35 cellular contexts compared by ENCODE assay signal in the genomic region with DNA sequence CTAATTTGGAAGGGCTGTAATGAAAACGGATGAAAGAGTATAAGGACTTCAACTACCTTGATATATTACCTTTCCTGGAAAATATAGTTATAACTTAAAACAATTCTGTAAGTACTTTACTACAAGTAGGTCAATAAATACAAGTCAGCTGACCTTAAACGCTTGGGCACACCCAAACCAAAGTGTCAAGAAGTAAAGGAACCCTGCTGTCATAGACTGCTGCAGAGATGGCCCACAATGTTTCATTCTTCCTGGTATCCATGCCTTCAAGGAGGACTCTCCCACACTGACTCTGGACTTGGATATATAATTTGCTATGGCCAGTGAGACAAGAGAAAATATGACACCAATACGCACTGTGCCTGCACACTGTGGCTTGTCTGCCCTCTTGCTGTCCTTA.
"Had no signal": no experiment of that assay in that cellular context is flagged by ENCODE, and none has a peak within 500 bp of the region (broad histone marks: within the 10 kb centered on the region; RNA-seq: fewer than 3 reads in every experiment).

No MANE protein-coding gene starts in this region.

- H3K4me3 Mint-ChIP-seq: activated CD4-positive, alpha-beta memory T cell treated with anti-CD3 and anti-CD28 coated beads, Interleukin-2, amount 10 ng/mL, durations not matched to agents 7 days and 5 days; activated CD4-positive, alpha-beta T cell treated with anti-CD3 and anti-CD28 coated beads for 36 hours; activated CD4-positive, alpha-beta T cell treated with anti-CD3 and anti-CD28 coated beads, Interleukin-2, amount 10 ng/mL, durations not matched to agents 7 days and 5 days; activated CD8-positive, alpha-beta memory T cell treated with anti-CD3 and anti-CD28 coated beads, Interleukin-2, amount 10 ng/mL, durations not matched to agents 7 days and 5 days; activated CD8-positive, alpha-beta T cell treated with anti-CD3 and anti-CD28 coated beads, Interleukin-2, amount 10 ng/mL, durations not matched to agents 7 days and 5 days; activated naive CD4-positive, alpha-beta T cell treated with anti-CD3 and anti-CD28 coated beads for 36 hours; activated naive CD8-positive, alpha-beta T cell treated with anti-CD3 and anti-CD28 coated beads for 36 hours; activated T-cell treated with anti-CD3 and anti-CD28 coated beads, Interleukin-2, amount 50 U/mL, for 24 hours; activated T-helper 17 cell treated with anti-CD3 and anti-CD28 coated beads, Interleukin-2, amount 50 U/mL, for 72 hours; T-helper 1 cell treated with Interleukin-12 subunit alpha and Interleukin-12 subunit beta and Interleukin-4 antibody, amounts not matched to agents 30 μg/mL and 1 μg/mL, for 36 hours; T-helper 2 cell treated with Interferon-gamma antibody and Interleukin-4, amounts not matched to agents 5 μg/mL and 100 μg/mL, for 36 hours; WTC11 had no signal

- H3K36me3 Mint-ChIP-seq: activated CD8-positive, alpha-beta memory T cell treated with anti-CD3 and anti-CD28 coated beads, Interleukin-2, amount 10 ng/mL, durations not matched to agents 7 days and 5 days; activated naive CD4-positive, alpha-beta T cell treated with anti-CD3 and anti-CD28 coated beads, Interleukin-2, amount 50 U/mL, for 72 hours; activated naive CD8-positive, alpha-beta T cell treated with anti-CD3 and anti-CD28 coated beads for 36 hours; WTC11 had no signal

- DNase-seq: activated CD4-positive, alpha-beta memory T cell treated with anti-CD3 and anti-CD28 coated beads, Interleukin-2, amount 10 ng/mL, durations not matched to agents 7 days and 5 days; activated CD4-positive, alpha-beta T cell treated with anti-CD3 and anti-CD28 coated beads for 1 hour; activated CD4-positive, alpha-beta T cell treated with anti-CD3 and anti-CD28 coated beads for 36 hours; activated CD4-positive, alpha-beta T cell treated with anti-CD3 and anti-CD28 coated beads for 48 hours; activated CD4-positive, alpha-beta T cell treated with anti-CD3 and anti-CD28 coated beads, Interleukin-2, amount 10 ng/mL, durations not matched to agents 7 days and 5 days; activated CD4-positive, alpha-beta T cell treated with anti-CD3 and anti-CD28 coated beads, Interleukin-2, amount 50 U/mL, for 48 hours; activated CD4-positive, CD25-positive, alpha-beta regulatory T cell; activated CD8-positive, alpha-beta memory T cell treated with anti-CD3 and anti-CD28 coated beads for 24 hours; activated CD8-positive, alpha-beta memory T cell treated with anti-CD3 and anti-CD28 coated beads, Interleukin-2, amount 10 ng/mL, durations not matched to agents 7 days and 5 days; activated CD8-positive, alpha-beta memory T cell treated with anti-CD3 and anti-CD28 coated beads, Interleukin-2, amount 50 U/mL, for 48 hours; activated CD8-positive, alpha-beta T cell treated with anti-CD3 and anti-CD28 coated beads, Interleukin-2, amount 10 ng/mL, durations not matched to agents 7 days and 5 days; activated effector memory CD4-positive, alpha-beta T cell treated with anti-CD3 and anti-CD28 coated beads, Interleukin-2, amount 50 U/mL, for 16 hours; activated gamma-delta T cell treated with Interleukin-2 at 50 U/mL for 16 hours; activated naive CD4-positive, alpha-beta T cell; activated naive CD4-positive, alpha-beta T cell treated with anti-CD3 and anti-CD28 coated beads for 36 hours; activated naive CD4-positive, alpha-beta T cell treated with anti-CD3 and anti-CD28 coated beads, Interleukin-2, amount 50 U/mL, for 16 hours; activated naive CD8-positive, alpha-beta T cell treated with anti-CD3 and anti-CD28 coated beads for 36 hours; activated T-cell treated with anti-CD3 and anti-CD28 coated beads, Interleukin-2, amount 50 U/mL, for 24 hours; activated T-cell treated with anti-CD3 and anti-CD28 coated beads, Interleukin-2, amount 50 U/mL, for 48 hours; adrenal gland; amniotic stem cell; aorta; body of pancreas; brain microvascular endothelial cell; central memory CD4-positive, alpha-beta T cell; T-helper 1 cell; T-helper 2 cell; T-helper 9 cell; WERI-Rb-1 had no signal

- H3K9me3 Mint-ChIP-seq: activated CD4-positive, alpha-beta T cell treated with anti-CD3 and anti-CD28 coated beads, Interleukin-2, amount 10 ng/mL, durations not matched to agents 7 days and 5 days; activated naive CD4-positive, alpha-beta T cell treated with anti-CD3 and anti-CD28 coated beads for 36 hours; activated naive CD4-positive, alpha-beta T cell treated with anti-CD3 and anti-CD28 coated beads, Interleukin-2, amount 50 U/mL, for 72 hours; activated naive CD8-positive, alpha-beta T cell treated with anti-CD3 and anti-CD28 coated beads for 36 hours; activated T-cell treated with anti-CD3 and anti-CD28 coated beads, Interleukin-2, amount 50 U/mL, for 24 hours; T-helper 1 cell treated with Interleukin-12 subunit alpha and Interleukin-12 subunit beta and Interleukin-4 antibody, amounts not matched to agents 30 μg/mL and 1 μg/mL, for 36 hours; T-helper 2 cell treated with Interferon-gamma antibody and Interleukin-4, amounts not matched to agents 5 μg/mL and 100 μg/mL, for 36 hours had no signal

- H3K27ac Mint-ChIP-seq: activated CD4-positive, alpha-beta memory T cell treated with anti-CD3 and anti-CD28 coated beads, Interleukin-2, amount 10 ng/mL, durations not matched to agents 7 days and 5 days; activated CD4-positive, alpha-beta T cell treated with anti-CD3 and anti-CD28 coated beads for 36 hours; activated CD4-positive, alpha-beta T cell treated with anti-CD3 and anti-CD28 coated beads, Interleukin-2, amount 10 ng/mL, durations not matched to agents 7 days and 5 days; activated CD8-positive, alpha-beta memory T cell treated with anti-CD3 and anti-CD28 coated beads, Interleukin-2, amount 10 ng/mL, durations not matched to agents 7 days and 5 days; activated CD8-positive, alpha-beta T cell treated with anti-CD3 and anti-CD28 coated beads, Interleukin-2, amount 10 ng/mL, durations not matched to agents 7 days and 5 days; activated naive CD4-positive, alpha-beta T cell treated with anti-CD3 and anti-CD28 coated beads for 36 hours; activated naive CD4-positive, alpha-beta T cell treated with anti-CD3 and anti-CD28 coated beads, Interleukin-2, amount 50 U/mL, for 72 hours; activated naive CD8-positive, alpha-beta T cell treated with anti-CD3 and anti-CD28 coated beads for 36 hours; activated T-cell treated with anti-CD3 and anti-CD28 coated beads, Interleukin-2, amount 50 U/mL, for 24 hours; activated T-helper 17 cell treated with anti-CD3 and anti-CD28 coated beads, Interleukin-2, amount 50 U/mL, for 72 hours; T-helper 1 cell treated with Interleukin-12 subunit alpha and Interleukin-12 subunit beta and Interleukin-4 antibody, amounts not matched to agents 30 μg/mL and 1 μg/mL, for 36 hours; T-helper 2 cell treated with Interferon-gamma antibody and Interleukin-4, amounts not matched to agents 5 μg/mL and 100 μg/mL, for 36 hours; WTC11 had no signal

- ATAC-seq: activated CD4-positive, alpha-beta T cell treated with anti-CD3 and anti-CD28 coated beads for 36 hours; activated CD4-positive, CD25-positive, alpha-beta regulatory T cell treated with anti-CD3 and anti-CD28 coated beads, Interleukin-2, amount 50 U/mL, for 24 hours; activated CD8-positive, alpha-beta memory T cell treated with anti-CD3 and anti-CD28 coated beads, Interleukin-2, amount 10 ng/mL, durations not matched to agents 7 days and 5 days; activated CD8-positive, alpha-beta T cell treated with anti-CD3 and anti-CD28 coated beads, Interleukin-2, amount 10 ng/mL, durations not matched to agents 7 days and 5 days; activated naive CD4-positive, alpha-beta T cell treated with anti-CD3 and anti-CD28 coated beads, Interleukin-2, amount 50 U/mL, for 72 hours; activated T-helper 17 cell treated with anti-CD3 and anti-CD28 coated beads, Interleukin-2, amount 50 U/mL, for 72 hours; body of pancreas; WTC11 had no signal

- H3K27me3 Mint-ChIP-seq: activated CD4-positive, alpha-beta memory T cell treated with anti-CD3 and anti-CD28 coated beads, Interleukin-2, amount 10 ng/mL, durations not matched to agents 7 days and 5 days; activated CD4-positive, alpha-beta T cell treated with anti-CD3 and anti-CD28 coated beads for 36 hours; activated CD4-positive, alpha-beta T cell treated with anti-CD3 and anti-CD28 coated beads, Interleukin-2, amount 10 ng/mL, durations not matched to agents 7 days and 5 days; activated CD8-positive, alpha-beta memory T cell treated with anti-CD3 and anti-CD28 coated beads, Interleukin-2, amount 10 ng/mL, durations not matched to agents 7 days and 5 days; activated naive CD8-positive, alpha-beta T cell treated with anti-CD3 and anti-CD28 coated beads for 36 hours; activated T-cell treated with anti-CD3 and anti-CD28 coated beads, Interleukin-2, amount 50 U/mL, for 24 hours; activated T-helper 17 cell treated with anti-CD3 and anti-CD28 coated beads, Interleukin-2, amount 50 U/mL, for 72 hours had no signal

- H3K4me1 Mint-ChIP-seq: activated CD4-positive, alpha-beta memory T cell treated with anti-CD3 and anti-CD28 coated beads, Interleukin-2, amount 10 ng/mL, durations not matched to agents 7 days and 5 days; activated CD4-positive, alpha-beta T cell treated with anti-CD3 and anti-CD28 coated beads for 36 hours; activated CD4-positive, alpha-beta T cell treated with anti-CD3 and anti-CD28 coated beads, Interleukin-2, amount 10 ng/mL, durations not matched to agents 7 days and 5 days; activated CD8-positive, alpha-beta memory T cell treated with anti-CD3 and anti-CD28 coated beads, Interleukin-2, amount 10 ng/mL, durations not matched to agents 7 days and 5 days; activated naive CD8-positive, alpha-beta T cell treated with anti-CD3 and anti-CD28 coated beads for 36 hours; activated T-helper 17 cell treated with anti-CD3 and anti-CD28 coated beads, Interleukin-2, amount 50 U/mL, for 72 hours had no signal
